In genomic region chr1:3077081-3077480, GRCh38 we compare ENCODE assay signal across 28 cellular contexts. TPM values are rescaled to one million over a fixed set of nuclear protein-coding genes. Genes with fewer than 3 reads are reported as not detected.
DNase-seq lines count a peak whose midpoint lies in the region; ATAC-seq and TF ChIP-seq lines count a peak whose summit lies in the region.
"Had no signal": no experiment of that assay in that cellular context is flagged by ENCODE, and none has a peak within 500 bp of the region (broad histone marks: within the 10 kb centered on the region; RNA-seq: fewer than 3 reads in every experiment).

No MANE protein-coding gene starts in this region.

- H3K27ac ChIP-seq in left ventricle myocardium inferior (replicated peaks) (peak overlapping the region; percentile 78), heart left ventricle (peak overlapping the region in 2 of 12 donors; percentile 24 to 82), dorsolateral prefrontal cortex (peak overlapping the region in 35 of 59 donors; percentile 7 to 87 (median 71)), temporal lobe (ENCODE audit: low read depth, low read length) (peak overlapping the region; percentile 76)
- H3K27ac ChIP-seq: PC-9, SK-N-MC had no signal

- H3K36me3 Mint-ChIP-seq in nephron progenitor cell (ENCODE audit: low read depth) = no peaks in the 10 kb centered on the region
- H3K36me3 Mint-ChIP-seq: CD14-positive monocyte; CD8-positive, alpha-beta memory T cell had no signal

- TF ChIP-seq POLR2A in heart left ventricle (IDR thresholded peaks at IDR 0.05) = no peak

- no peak for DNase-seq in left ventricle myocardium inferior
- DNase-seq in heart left ventricle = no peak
- DNase-seq in dorsolateral prefrontal cortex = no peak
- no peak for DNase-seq in SHP77 (lab: John Stamatoyannopoulos, UW)
- DNase-seq in nephron progenitor cell = no peak
- DNase-seq: 8988T; ACHN; BE2C; CD8-positive, alpha-beta memory T cell; DND-41; Kasumi-1; MV-4-11; NCI-H1105; NCI-H1436 treated with DMSO at 0.1 percent for 48 hours; NCI-H1930; NCI-H2107; NCI-H524; NCI-H748 treated with DMSO at 0.1 percent for 48 hours; PC-9; RPMI8226; SIG-M5 had no signal

- no peak for TF ChIP-seq CTCF in left ventricle myocardium inferior (IDR thresholded peaks at IDR 0.05; ENCODE audit: borderline replicate concordance)
- no peak for TF ChIP-seq CTCF in heart left ventricle (IDR thresholded peaks at IDR 0.05)
- TF ChIP-seq CTCF in dorsolateral prefrontal cortex (IDR thresholded peaks at IDR 0.05 in 54 of 56, conservative IDR thresholded peaks at IDR 0.05 in 2 of 56; ENCODE audit: low read depth in 1 of 56, partially characterized antibody in 56 of 56) = no peak
- no peak for TF ChIP-seq CTCF in nephron progenitor cell (IDR thresholded peaks at IDR 0.05)

- peaks cover 83% of the 10 kb centered on the region for H3K4me1 ChIP-seq in left ventricle myocardium inferior
- peaks cover 0 to 79% (median 21%) of the 10 kb centered on the region in 12 donors for H3K4me1 ChIP-seq in heart left ventricle
- H3K4me1 ChIP-seq: BE2C had no signal

- intact Hi-C loops in left ventricle myocardium inferior (cut with micrococcal nuclease) = no loop called here
- intact Hi-C loops in heart left ventricle (cut with DNase I) = loop anchor here in 5 of 10 donors (5.0 to 10.0 kb wide), 5 partner anchors 48 to 238 kb away; no protein-coding TSS in a partner anchor
- intact Hi-C loops in dorsolateral prefrontal cortex (cut with DNase I) = no loop called here

- H3K9me3 ChIP-seq in left ventricle myocardium inferior (replicated peaks) (no peaks in the 10 kb centered on the region), heart left ventricle (no peaks in the 10 kb centered on the region)
- H3K9me3 ChIP-seq: BE2C had no signal

- no peak for ATAC-seq in heart left ventricle
- no peak for ATAC-seq in HG03571 (IDR thresholded peaks at IDR 0.05; ENCODE audit: unreplicated experiment)
- ATAC-seq: K562 had no signal

- no peaks in the 10 kb centered on the region for H3K36me3 ChIP-seq in left ventricle myocardium inferior
- H3K36me3 ChIP-seq in heart left ventricle = no peaks in the 10 kb centered on the region
- H3K36me3 ChIP-seq: BE2C had no signal

- no peak overlapping the region for H3K4me3 Mint-ChIP-seq in nephron progenitor cell
- H3K4me3 Mint-ChIP-seq: CD8-positive, alpha-beta memory T cell had no signal

- peaks cover 39% of the 10 kb centered on the region for H3K4me1 Mint-ChIP-seq in nephron progenitor cell
- H3K4me1 Mint-ChIP-seq: CD8-positive, alpha-beta memory T cell had no signal

- 69 to 85% (median 79%) methylated on average over 7 to 9 of the region's 9 CpGs for WGBS in heart left ventricle, 4 donors

- H3K27ac Mint-ChIP-seq in nephron progenitor cell = no peak overlapping the region
- H3K27ac Mint-ChIP-seq: CD14-positive monocyte; CD8-positive, alpha-beta memory T cell had no signal

- H3K27me3 ChIP-seq in left ventricle myocardium inferior (ENCODE audit: low read depth) = peaks cover 60% of the 10 kb centered on the region
- peaks cover 0 to 40% (median 15%) of the 10 kb centered on the region in 9 donors for H3K27me3 ChIP-seq in heart left ventricle
- H3K27me3 ChIP-seq in dorsolateral prefrontal cortex = peaks cover 0 to 56% (median 26%) of the 10 kb centered on the region in 45 donors

- peaks cover 80% of the 10 kb centered on the region for H3K27me3 Mint-ChIP-seq in nephron progenitor cell (ENCODE audit: low read depth, poor library complexity)

- H3K4me3 ChIP-seq in left ventricle myocardium inferior (no peak overlapping the region), heart left ventricle (no peak overlapping the region), dorsolateral prefrontal cortex (no peak overlapping the region)
- H3K4me3 ChIP-seq: K562, PC-9, SK-N-MC had no signal

- H3K9me3 Mint-ChIP-seq in nephron progenitor cell = no peaks in the 10 kb centered on the region
- H3K9me3 Mint-ChIP-seq: CD8-positive, alpha-beta memory T cell had no signal

RNA-seq across cellular contexts. Expression of gene PRDM16, which starts 8.1 kb away (rescaled TPM):
- total RNA-seq in left ventricle myocardium inferior (16.6 TPM), heart left ventricle (10 to 100 TPM in 7 of 9 donors, 1 to 10 TPM in 2; 6.0 to 22.7 (median 14.4) TPM), dorsolateral prefrontal cortex (10 to 100 TPM in 119 of 120 experiments, 1 to 10 TPM in 1; 9.8 to 52.0 (median 18.9) TPM), temporal lobe (5.9 TPM)
- polyA plus RNA-seq in heart left ventricle = 10 to 100 TPM; 11.3 to 13.1 TPM
- total RNA-seq: CD8-positive, alpha-beta memory T cell; HT1080; MCF 10A; PC-9 had no signal
- polyA plus RNA-seq: CD14-positive monocyte; CD8-positive, alpha-beta memory T cell had no signal

RNA-seq across cellular contexts. Expression of gene ACTRT2, which starts 55.8 kb away (rescaled TPM):
- not detected for total RNA-seq in left ventricle myocardium inferior
- not detected for total RNA-seq in heart left ventricle
- polyA plus RNA-seq in heart left ventricle = not detected
- under 1 TPM in 1 of 120 experiments, not detected in 119; 0.32 TPM for total RNA-seq in dorsolateral prefrontal cortex
- total RNA-seq in temporal lobe = not detected
- total RNA-seq: CD8-positive, alpha-beta memory T cell; HT1080; K562; MCF 10A; PC-9 had no signal
- polyA plus RNA-seq: CD14-positive monocyte; CD8-positive, alpha-beta memory T cell; K562 had no signal
